ENCODE assay signal across 20 cellular contexts in the genomic region with DNA sequence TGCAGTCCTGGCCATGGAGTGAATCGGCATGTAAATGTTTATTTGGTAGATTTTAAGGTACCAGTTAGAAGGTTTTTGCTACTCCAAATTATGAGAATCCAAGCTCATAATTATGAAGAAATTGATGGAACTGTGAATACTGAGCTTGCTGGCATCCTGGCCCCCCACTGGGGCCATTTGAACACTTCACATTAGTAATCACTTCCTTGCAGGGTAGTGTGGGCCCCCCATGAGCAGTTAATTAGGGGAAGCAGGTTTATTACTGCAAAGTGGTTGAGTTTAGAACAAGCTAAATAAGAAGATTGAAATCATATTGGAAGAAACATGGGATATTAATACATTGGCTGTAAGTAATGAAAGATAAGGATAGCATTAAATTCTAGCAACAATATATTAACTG.
DNase-seq lines count a peak whose midpoint lies in the region; ATAC-seq and TF ChIP-seq lines count a peak whose summit lies in the region.
"Had no signal": no experiment of that assay in that cellular context is flagged by ENCODE, and none has a peak within 500 bp of the region (broad histone marks: within the 10 kb centered on the region; RNA-seq: fewer than 3 reads in every experiment).

No MANE protein-coding gene starts in this region.

- POLR2A ChIA-PET in HEK293 (lab: Yijun Ruan, JAX), result no interaction called here
- POLR2A ChIA-PET in naive thymus-derived CD4-positive, alpha-beta T cell (lab: Charles Lee), result interaction anchor here (1.1 kb wide), 1 partner anchor 35 kb away, joined by 3 read pairs; no protein-coding TSS in a partner anchor

- peaks cover 28% of the 10 kb centered on the region for H3K4me1 Mint-ChIP-seq in neural progenitor cell
- H3K4me1 Mint-ChIP-seq in naive thymus-derived CD4-positive, alpha-beta T cell, result peaks cover 0 to 8% (median 0%) of the 10 kb centered on the region in 7 donors
- H3K4me1 Mint-ChIP-seq: CD14-positive monocyte; CD4-positive, alpha-beta memory T cell had no signal

- peaks cover 4% of the 10 kb centered on the region for H3K27me3 Mint-ChIP-seq in neural progenitor cell (ENCODE audit: insufficient read depth, low read depth)
- H3K27me3 Mint-ChIP-seq in naive thymus-derived CD4-positive, alpha-beta T cell, result peaks cover 0 to 65% (median 0%) of the 10 kb centered on the region in 5 donors

- intact Hi-C loops in naive thymus-derived CD4-positive, alpha-beta T cell (cut with micrococcal nuclease), result no loop called here

- no peak overlapping the region for H3K9ac ChIP-seq in neural progenitor cell
- H3K9ac ChIP-seq: BLaER1 had no signal

- no peaks in the 10 kb centered on the region for H3F3A ChIP-seq in neural progenitor cell (ENCODE audit: low read depth)

- no peak for TF ChIP-seq CTCF in HEK293 (tag by site-specific recombination; IDR thresholded peaks at IDR 0.05)
- TF ChIP-seq CTCF in neural progenitor cell (IDR thresholded peaks at IDR 0.05), result no peak
- no peak for TF ChIP-seq CTCF in omental fat pad (IDR thresholded peaks at IDR 0.05)

- ATAC-seq in omental fat pad (ENCODE audit: low FRiP score), result no peak
- no peak for ATAC-seq in naive thymus-derived CD4-positive, alpha-beta T cell
- ATAC-seq: A549, HCT116, HepG2 had no signal

- no peaks in the 10 kb centered on the region for H3K27me3 ChIP-seq in neural progenitor cell
- no peaks in the 10 kb centered on the region for H3K27me3 ChIP-seq in naive thymus-derived CD4-positive, alpha-beta T cell (ENCODE audit: control insufficient read depth in 2 of 2, insufficient read depth in 2 of 2, low read length in 2 of 2)
- H3K27me3 ChIP-seq: BLaER1 had no signal

- peak in 2 of 3 experiments; percentile 24 to 63 for DNase-seq in NCI-H1417 (lab: John Stamatoyannopoulos, UW)
- DNase-seq in NCI-H1417 treated with DMSO at 0.1 percent for 48 hours (lab: John Stamatoyannopoulos, UW), result no peak
- DNase-seq in NCI-H69 (lab: John Stamatoyannopoulos, UW), result peak; percentile 89
- no peak for DNase-seq in neural progenitor cell (ENCODE audit: low spot score)
- DNase-seq in activated CD4-positive, alpha-beta T cell treated with anti-CD3 and anti-CD28 coated beads for 48 hours, result no peak
- DNase-seq in omental fat pad (ENCODE audit: low spot score), result no peak
- DNase-seq in naive thymus-derived CD4-positive, alpha-beta T cell, result no peak
- DNase-seq: CD4-positive, alpha-beta memory T cell; DMS153; DMS79; GDM1; GOT3; H7 had no signal

- H3K27ac ChIP-seq in HEK293 (ENCODE audit: extremely low read depth, low read depth, low read length), result no peak overlapping the region
- no peak overlapping the region for H3K27ac ChIP-seq in neural progenitor cell
- H3K27ac ChIP-seq in naive thymus-derived CD4-positive, alpha-beta T cell (ENCODE audit: low read depth, low read length), result no peak overlapping the region
- H3K27ac ChIP-seq: 22Rv1, A549, BLaER1 had no signal

- H4K20me1 ChIP-seq in neural progenitor cell (ENCODE audit: low read depth), result no peaks in the 10 kb centered on the region
- H4K20me1 ChIP-seq: BLaER1 had no signal

- peaks cover 9% of the 10 kb centered on the region for H3K9me3 Mint-ChIP-seq in neural progenitor cell
- peaks cover 0 to 1% (median 0%) of the 10 kb centered on the region in 11 donors for H3K9me3 Mint-ChIP-seq in naive thymus-derived CD4-positive, alpha-beta T cell
- H3K9me3 Mint-ChIP-seq: CD14-positive monocyte had no signal

- H3K4me1 ChIP-seq in HEK293 (ENCODE audit: control insufficient read depth, insufficient read depth, low read length) (no peaks in the 10 kb centered on the region), neural progenitor cell (peaks cover 27% of the 10 kb centered on the region)
- no peaks in the 10 kb centered on the region for H3K4me1 ChIP-seq in naive thymus-derived CD4-positive, alpha-beta T cell (ENCODE audit: control insufficient read depth in 2 of 2, insufficient read depth in 2 of 2, low read length in 2 of 2)
- H3K4me1 ChIP-seq: A549 had no signal

- CTCF ChIA-PET in HEK293 (lab: Yijun Ruan, JAX), result interaction anchor here (0.9 to 3.0 kb wide), 3 partner anchors 10 to 151 kb away, joined by 3 to 14 read pairs (median 3); no protein-coding TSS in a partner anchor
- CTCF ChIA-PET in naive thymus-derived CD4-positive, alpha-beta T cell (lab: Charles Lee), result interaction anchor here (2.5 kb wide), 1 partner anchor 13 kb away, joined by 12 read pairs; no protein-coding TSS in a partner anchor

- H2AFZ ChIP-seq in neural progenitor cell (replicated peaks), result no peak overlapping the region

- no peak overlapping the region for H3K27ac Mint-ChIP-seq in neural progenitor cell
- no peak overlapping the region for H3K27ac Mint-ChIP-seq in naive thymus-derived CD4-positive, alpha-beta T cell
- H3K27ac Mint-ChIP-seq: CD14-positive monocyte; CD4-positive, alpha-beta memory T cell had no signal

- no peaks in the 10 kb centered on the region for H3K36me3 ChIP-seq in HEK293 (ENCODE audit: control insufficient read depth in 2 of 2, insufficient read depth in 1 of 2, low read length in 2 of 2)
- no peaks in the 10 kb centered on the region for H3K36me3 ChIP-seq in neural progenitor cell
- no peaks in the 10 kb centered on the region for H3K36me3 ChIP-seq in naive thymus-derived CD4-positive, alpha-beta T cell (ENCODE audit: control insufficient read depth in 2 of 3, insufficient read depth in 3 of 3, low read length in 3 of 3)
- H3K36me3 ChIP-seq: BLaER1 had no signal

- H3K9me3 ChIP-seq in HEK293 (ENCODE audit: control insufficient read depth, insufficient read depth, low read depth, low read length), result no peaks in the 10 kb centered on the region
- H3K9me3 ChIP-seq in neural progenitor cell (ENCODE audit: low read depth), result no peaks in the 10 kb centered on the region
- no peaks in the 10 kb centered on the region for H3K9me3 ChIP-seq in naive thymus-derived CD4-positive, alpha-beta T cell (ENCODE audit: control insufficient read depth in 2 of 3, low read length in 3 of 3)
- H3K9me3 ChIP-seq: A549 had no signal

- H3K4me3 Mint-ChIP-seq in neural progenitor cell, result no peak overlapping the region
- H3K4me3 Mint-ChIP-seq in naive thymus-derived CD4-positive, alpha-beta T cell, result no peak overlapping the region
- H3K4me3 Mint-ChIP-seq: CD14-positive monocyte; CD4-positive, alpha-beta memory T cell had no signal

- peaks cover 3% of the 10 kb centered on the region for H3K36me3 Mint-ChIP-seq in neural progenitor cell
- no peaks in the 10 kb centered on the region for H3K36me3 Mint-ChIP-seq in naive thymus-derived CD4-positive, alpha-beta T cell
- H3K36me3 Mint-ChIP-seq: CD14-positive monocyte; CD4-positive, alpha-beta memory T cell had no signal

- H3K4me3 ChIP-seq in HEK293 (ENCODE audit: low read depth, low read length), result no peak overlapping the region
- no peak overlapping the region for H3K4me3 ChIP-seq in neural progenitor cell
- no peak overlapping the region for H3K4me3 ChIP-seq in naive thymus-derived CD4-positive, alpha-beta T cell (ENCODE audit: low read length)
- H3K4me3 ChIP-seq: A549, BLaER1 had no signal

- no peaks in the 10 kb centered on the region for H3K79me2 ChIP-seq in neural progenitor cell (ENCODE audit: low read depth)

- H3K4me2 ChIP-seq in neural progenitor cell, result peak overlapping the region; percentile 49
- H3K4me2 ChIP-seq: A549, BLaER1 had no signal

TF ChIP-seq in HEK293, 187 proteins besides CTCF, POLR2A, EP300 and RAD21:
- TF ChIP-seq KLF7 (tag by site-specific recombination; IDR thresholded peaks at IDR 0.05; ENCODE audit: borderline replicate concordance), result no peak
- peak; percentile 60 for TF ChIP-seq GLIS1 (tag by site-specific recombination; IDR thresholded peaks at IDR 0.05)

Comparison
In these comparisons a context has a peak if more than half of its experiments do, and no peak if none do; other contexts are left out.
1. DNase-seq: peak in NCI-H1417 (2 of 3) and NCI-H69 (single experiment); none in NCI-H1417 treated with DMSO at 0.1 percent for 48 hours (single experiment), neural progenitor cell (single experiment), activated CD4-positive, alpha-beta T cell treated with anti-CD3 and anti-CD28 coated beads for 48 hours (single experiment), omental fat pad (single experiment) and naive thymus-derived CD4-positive, alpha-beta T cell (0 of 9).